Comparison of ENCODE assay signal across 8 cellular contexts in genomic region chr3:187044206-187044605, GRCh38.
DNase-seq lines count a peak whose midpoint lies in the region; ATAC-seq and TF ChIP-seq lines count a peak whose summit lies in the region.

No MANE protein-coding gene starts in this region.

- WGBS in transverse colon (ENCODE audit: low coverage in 1 of 2), 2 donors: 66% methylated on average over 3 of the region's 3 CpGs; no CpG with 5 or more reads in 1 of the 2 donors

- no peak overlapping the region for H3K4me3 ChIP-seq in transverse colon
- H3K4me3 ChIP-seq in uterus: no peak overlapping the region

- ATAC-seq in GM19455 (IDR thresholded peaks at IDR 0.05; ENCODE audit: unreplicated experiment) (peak; percentile 66), HG03460 (IDR thresholded peaks at IDR 0.05; ENCODE audit: unreplicated experiment) (peak; percentile 59)
- ATAC-seq in activated naive CD8-positive, alpha-beta T cell treated with anti-CD3 and anti-CD28 coated beads, Interleukin-2, amount 10 ng/mL, durations not matched to agents 7 days and 5 days (ENCODE audit: low read depth): no peak

- H3K36me3 ChIP-seq in transverse colon (no peaks in the 10 kb centered on the region), uterus (no peaks in the 10 kb centered on the region)

- H3K27me3 Mint-ChIP-seq in activated naive CD8-positive, alpha-beta T cell treated with anti-CD3 and anti-CD28 coated beads, Interleukin-2, amount 10 ng/mL, durations not matched to agents 7 days and 5 days: no peaks in the 10 kb centered on the region

- no peak for TF ChIP-seq EP300 in transverse colon (IDR thresholded peaks at IDR 0.05; ENCODE audit: low read depth)

- peaks cover 0 to 50% (median 30%) of the 10 kb centered on the region in 4 donors for H3K4me1 ChIP-seq in transverse colon
- H3K4me1 ChIP-seq in uterus: no peaks in the 10 kb centered on the region

- intact Hi-C loops in transverse colon (cut with DNase I; ENCODE audit: low total_unique reads): no loop called here
- intact Hi-C loops in uterus (cut with DNase I; ENCODE audit: low total_unique reads): no loop called here

- DNase-seq in GDM1 (lab: John Stamatoyannopoulos, UW) (peak; percentile 23), transverse colon (no peak), NCI-H1436 (lab: John Stamatoyannopoulos, UW) (no peak), uterus (no peak), NCI-H1417 treated with DMSO at 0.1 percent for 48 hours (lab: John Stamatoyannopoulos, UW) (no peak)
- no peak for DNase-seq in activated naive CD8-positive, alpha-beta T cell treated with anti-CD3 and anti-CD28 coated beads, Interleukin-2, amount 10 ng/mL, durations not matched to agents 7 days and 5 days

- in situ Hi-C loops in transverse colon (cut with MboI; ENCODE audit: low pct_ligation_motif_present in 1 of 4, low pct_unique_long_range_greater_than_20kb in 1 of 4, low sequenced_read_pairs in 3 of 4): no loop called here

- POLR2A ChIA-PET in activated naive CD8-positive, alpha-beta T cell treated with anti-CD3 and anti-CD28 coated beads, Interleukin-2, amount 10 ng/mL, durations not matched to agents 7 days and 5 days (lab: Charles Lee): interaction anchor here (1.0 to 10.8 kb wide), 2 partner anchors 15 to 238 kb away, joined by 3 to 168 read pairs; no protein-coding TSS in a partner anchor

- peaks cover 1% of the 10 kb centered on the region for H3K9me3 Mint-ChIP-seq in activated naive CD8-positive, alpha-beta T cell treated with anti-CD3 and anti-CD28 coated beads, Interleukin-2, amount 10 ng/mL, durations not matched to agents 7 days and 5 days

- TF ChIP-seq CTCF in transverse colon (IDR thresholded peaks at IDR 0.05) (no peak), uterus (IDR thresholded peaks at IDR 0.05) (no peak)

- H3K4me1 Mint-ChIP-seq in activated naive CD8-positive, alpha-beta T cell treated with anti-CD3 and anti-CD28 coated beads, Interleukin-2, amount 10 ng/mL, durations not matched to agents 7 days and 5 days: peaks cover 70% of the 10 kb centered on the region

- peak overlapping the region; percentile 27 to 63 (median 43) for H3K27ac ChIP-seq in transverse colon
- no peak overlapping the region for H3K27ac ChIP-seq in uterus

- TF ChIP-seq POLR2A in transverse colon (IDR thresholded peaks at IDR 0.05) (no peak), uterus (IDR thresholded peaks at IDR 0.05) (no peak)

- H3K4me3 Mint-ChIP-seq in activated naive CD8-positive, alpha-beta T cell treated with anti-CD3 and anti-CD28 coated beads, Interleukin-2, amount 10 ng/mL, durations not matched to agents 7 days and 5 days: peak overlapping the region; percentile 70

- peaks cover 80% of the 10 kb centered on the region for H3K36me3 Mint-ChIP-seq in activated naive CD8-positive, alpha-beta T cell treated with anti-CD3 and anti-CD28 coated beads, Interleukin-2, amount 10 ng/mL, durations not matched to agents 7 days and 5 days

- H3K9me3 ChIP-seq in transverse colon: no peaks in the 10 kb centered on the region
- no peaks in the 10 kb centered on the region for H3K9me3 ChIP-seq in uterus

- H3K27me3 ChIP-seq in transverse colon (no peaks in the 10 kb centered on the region), uterus (no peaks in the 10 kb centered on the region)

- H3K27ac Mint-ChIP-seq in activated naive CD8-positive, alpha-beta T cell treated with anti-CD3 and anti-CD28 coated beads, Interleukin-2, amount 10 ng/mL, durations not matched to agents 7 days and 5 days: peak overlapping the region; percentile 77

Comparison
In these comparisons a context has a peak if more than half of its experiments do, and no peak if none do; other contexts are left out.
1. H3K27ac ChIP-seq: peak in transverse colon (4 of 4); none in uterus (0 of 2).